In genomic region chr16:1983544-1984346, GRCh38 we compare ENCODE assay signal across 8 cellular contexts. TPM values are rescaled to one million over a fixed set of nuclear protein-coding genes. Genes with fewer than 3 reads are reported as not detected.
A peak's percentile ranks its signal among the peaks of the same experiment; 100 is the strongest.
DNase-seq lines count a peak whose midpoint lies in the region; ATAC-seq and TF ChIP-seq lines count a peak whose summit lies in the region.

TSS of gene GFER (plus strand) at chr16:1984193. CDS start at chr16:1984219, 26 bp downstream.

- peak; percentile 68 for ATAC-seq in HG03196 (IDR thresholded peaks at IDR 0.05; ENCODE audit: unreplicated experiment)

- DNase-seq in CD1c-positive myeloid dendritic cell (ENCODE audit: extremely low spot score) (peak; percentile 95), NCI-H345 (lab: John Stamatoyannopoulos, UW) (peak; percentile 88), dermis blood vessel endothelial cell (peak; percentile 97), left kidney (ENCODE audit: low read depth, low spot score) (peak; percentile 96)
- peak; percentile 80 for DNase-seq in activated CD4-positive, CD25-positive, alpha-beta regulatory T cell treated with anti-CD3 and anti-CD28 coated beads, Interleukin-2, amount 50 U/mL, for 72 hours
- DNase-seq in stimulated activated CD4-positive, alpha-beta T cell treated with anti-CD3 and anti-CD28 coated beads, Interleukin-2, amount 100 ng/mL, for 24 hours = peak; percentile 74 to 86

- peak; percentile 93 for TF ChIP-seq POLR2A in GM19099 (IDR thresholded peaks at IDR 0.05; ENCODE audit: extremely low read depth, insufficient read length, low read depth)

RNA-seq across cellular contexts. Expression of gene GFER, which starts in this region (rescaled TPM):
- total RNA-seq in dermis blood vessel endothelial cell = 9.0 and 13.4 TPM in 2 replicates

Comparison
In these comparisons a context has a peak if more than half of its experiments do, and no peak if none do; other contexts are left out.
1. Peak in every context shown above with its lines: DNase-seq and ATAC-seq.